In the genomic region with DNA sequence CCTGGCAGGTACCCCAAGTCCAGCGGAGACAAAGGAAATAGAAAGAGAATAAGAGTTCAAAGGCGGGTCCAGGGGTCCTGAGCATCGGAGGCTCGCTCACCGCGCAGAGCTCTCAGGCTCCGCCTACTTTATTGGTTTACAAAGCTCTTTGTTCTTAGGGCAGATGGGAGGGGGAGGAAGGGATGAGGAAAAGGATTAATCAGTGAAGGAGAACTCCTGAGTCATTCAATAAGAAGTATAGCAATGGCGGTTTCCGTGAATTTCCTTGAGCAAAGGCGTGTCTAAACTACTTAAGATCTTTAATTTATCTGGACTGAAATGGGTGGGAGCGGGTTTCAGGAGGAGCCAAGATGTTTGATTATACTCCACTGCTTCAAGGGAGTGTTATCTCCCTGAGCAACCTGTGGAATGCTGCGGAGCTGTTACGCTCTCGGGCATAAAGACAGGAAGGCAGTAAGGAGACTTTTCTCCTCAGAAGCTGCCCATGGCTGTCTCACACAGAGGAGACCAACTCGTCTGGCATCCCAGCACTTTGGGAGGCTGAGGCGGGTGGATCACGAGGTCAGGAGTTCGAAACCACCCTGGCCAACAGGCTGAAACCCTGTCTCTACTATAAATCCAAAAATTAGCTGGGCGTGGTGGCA, we compare ENCODE assay signal across 9 cellular contexts. TPM values are rescaled to one million over a fixed set of nuclear protein-coding genes. Genes with fewer than 3 reads are reported as not detected.
DNase-seq lines count a peak whose midpoint lies in the region; ATAC-seq, FAIRE-seq and TF ChIP-seq lines count a peak whose summit lies in the region.
"Not testable (repeated sequence)": the region's sequence is repeated elsewhere in the genome, so short reads cannot be mapped to it uniquely, and the experiment has no call there.
"Had no signal": no experiment of that assay in that cellular context is flagged by ENCODE, and none has a peak within 500 bp of the region (broad histone marks: within the 10 kb centered on the region; RNA-seq: fewer than 3 reads in every experiment).

No MANE protein-coding gene starts in this region.

- not testable (repeated sequence) for FAIRE-seq in small intestine (lab: Jason Lieb, UNC)

- H2AFZ ChIP-seq in hepatocyte, result not testable (repeated sequence)

- 67 to 69% methylated on average over 18 to 19 of the region's 19 CpGs for WGBS in ectodermal cell, 2 experiments
- WGBS in hepatocyte (ENCODE audit: low lambda C conversion rate, missing lambda C conversion rate), result 69% methylated on average over 19 of the region's 19 CpGs
- 15 to 60% (median 29%) methylated on average over 19 of the region's 19 CpGs for WGBS in small intestine, 3 donors

- not testable (repeated sequence) for H3K4me1 ChIP-seq in ectodermal cell (ENCODE audit: control insufficient read depth, insufficient read depth, low read length); hepatocyte (ENCODE audit: insufficient read depth); small intestine (ENCODE audit: control insufficient read depth in 2 of 2, insufficient read depth in 1 of 2, low read depth in 1 of 2, low read length in 1 of 2)

- H3K27ac ChIP-seq in ectodermal cell (ENCODE audit: insufficient read depth, low read depth, low read length, poor library complexity, severe bottlenecking), result peak overlapping the region; percentile 72
- peak overlapping the region; percentile 76 for H3K27ac ChIP-seq in hepatocyte
- H3K27ac ChIP-seq in small intestine (ENCODE audit: low read depth in 1 of 2, low read length in 1 of 2), result peak overlapping the region in 1 of 2 donors; percentile 80

- H3K9me3 ChIP-seq in ectodermal cell (ENCODE audit: control insufficient read depth, low read length); hepatocyte (ENCODE audit: low read depth); small intestine (ENCODE audit: control insufficient read depth, low read depth): not testable (repeated sequence)

- DNase-seq in Caki2 (ENCODE audit: low read depth), result peak; percentile 79
- peak; percentile 34 for DNase-seq in NCI-H748 (lab: John Stamatoyannopoulos, UW; ENCODE audit: unreplicated experiment)
- not testable (repeated sequence) for DNase-seq in astrocyte of the cerebellum (ENCODE audit: low read depth); neural crest cell (ENCODE audit: low read depth, low spot score)
- DNase-seq in hepatocyte (ENCODE audit: low spot score), result peak; percentile 45
- DNase-seq in left colon, result peak; percentile 26 to 37
- peak; percentile 62 for DNase-seq in small intestine

- H3K4me3 ChIP-seq in astrocyte of the cerebellum (ENCODE audit: low read depth, low read length), result peak overlapping the region; percentile 18
- not testable (repeated sequence) for H3K4me3 ChIP-seq in ectodermal cell (ENCODE audit: insufficient read depth, low read depth, low read length); hepatocyte; small intestine (ENCODE audit: low read depth in 1 of 2, low read length in 2 of 2)

- H3K4me3 Mint-ChIP-seq in neural crest cell, result peak overlapping the region; percentile 56

- H3K79me2 ChIP-seq in hepatocyte, result not testable (repeated sequence)

- H3K9me3 Mint-ChIP-seq in neural crest cell, result not testable (repeated sequence)

- H3K9me2 ChIP-seq in hepatocyte (replicated peaks; ENCODE audit: insufficient read depth), result not testable (repeated sequence)

- intact Hi-C loops in left colon (cut with DNase I, micrococcal nuclease), result not testable (repeated sequence)

- peak; percentile 69 for ATAC-seq in left colon

- in situ Hi-C loops in Caki2 (cut with HindIII; ENCODE audit: low pct_unique_long_range_greater_than_20kb, low sequenced_read_pairs); astrocyte of the cerebellum (cut with HindIII; ENCODE audit: low sequenced_read_pairs): not testable (repeated sequence)

- not testable (repeated sequence) for TF ChIP-seq CTCF in astrocyte of the cerebellum (IDR thresholded peaks at IDR 0.05; ENCODE audit: low read depth, low read length, missing control alignments); hepatocyte (IDR thresholded peaks at IDR 0.05; ENCODE audit: poor library complexity); neural crest cell (conservative IDR thresholded peaks at IDR 0.05)

- H3K27me3 ChIP-seq in ectodermal cell (ENCODE audit: control insufficient read depth, insufficient read depth, low read length, poor library complexity, severe bottlenecking); hepatocyte; small intestine (ENCODE audit: control insufficient read depth in 2 of 2, insufficient read depth in 2 of 2, low read length in 2 of 2): not testable (repeated sequence)

- H3K27me3 Mint-ChIP-seq in neural crest cell (ENCODE audit: low read depth), result not testable (repeated sequence)

- not testable (repeated sequence) for H4K20me1 ChIP-seq in hepatocyte (ENCODE audit: insufficient read depth, poor library complexity, severe bottlenecking)

- H3K4me2 ChIP-seq in hepatocyte, result peak overlapping the region; percentile 49

- H3K27ac Mint-ChIP-seq in neural crest cell (ENCODE audit: unreplicated experiment), result peak overlapping the region; percentile 70

- not testable (repeated sequence) for H3K36me3 ChIP-seq in ectodermal cell (ENCODE audit: control insufficient read depth, insufficient read depth, low read length); hepatocyte (replicated peaks; ENCODE audit: insufficient read depth, low read depth); small intestine (ENCODE audit: control insufficient read depth in 2 of 2, insufficient read depth in 2 of 2, low read length in 2 of 2)

- H3K4me1 Mint-ChIP-seq in neural crest cell, result peaks cover 16% of the 10 kb centered on the region

- H3K36me3 Mint-ChIP-seq in neural crest cell (ENCODE audit: low read depth), result not testable (repeated sequence)

RNA-seq across cellular contexts. Expression of gene ABCA13, which starts 29.8 kb away (rescaled TPM):
- total RNA-seq in Caki2 (2014; rRNA removed; shearing (Covaris generic); ENCODE audit: low replicate concordance), result 2.8 and 6.3 TPM in 2 replicates
- polyA plus RNA-seq in ectodermal cell (2013, experiment 1 of 4), result 0.24 TPM
- polyA plus RNA-seq in ectodermal cell (2013, experiment 2 of 4), result 0.16 TPM
- polyA plus RNA-seq in ectodermal cell (2013, experiment 3 of 4), result 0.21 TPM
- 0.16 TPM for polyA plus RNA-seq in ectodermal cell (2013, experiment 4 of 4)
- 1.6 and 2.0 TPM in 2 replicates for total RNA-seq in hepatocyte
- 0.57 and 0.58 TPM in 2 replicates for polyA plus RNA-seq in hepatocyte
- under 1 TPM; 0.11 to 0.76 TPM for total RNA-seq in left colon
- 0.75 and 0.89 TPM in 2 replicates for total RNA-seq in neural crest cell
- under 1 TPM in 2 of 3 donors, not detected in 1; 0.22 to 0.39 TPM for polyA plus RNA-seq in small intestine
- polyA plus RNA-seq: CD4-positive, CD25-positive, alpha-beta regulatory T cell had no signal
